ENCODE assay signal across 16 cellular contexts in genomic region chr9:127390243-127390535, GRCh38.
"Had no signal": no experiment of that assay in that cellular context is flagged by ENCODE, and none has a peak within 500 bp of the region (broad histone marks: within the 10 kb centered on the region; RNA-seq: fewer than 3 reads in every experiment).

No MANE protein-coding gene starts in this region.

- H3K27ac ChIP-seq: cardiac muscle cell, epithelial cell of prostate, tibial artery had no signal

- H3K9me3 ChIP-seq: tibial artery had no signal

- H3K36me3 Mint-ChIP-seq: activated naive CD4-positive, alpha-beta T cell treated with anti-CD3 and anti-CD28 coated beads, Interleukin-2, amount 10 ng/mL, durations not matched to agents 7 days and 5 days; memory B cell; naive thymus-derived CD8-positive, alpha-beta T cell had no signal

- ATAC-seq: activated CD4-positive, CD25-positive, alpha-beta regulatory T cell treated with anti-CD3 and anti-CD28 coated beads, Interleukin-2, amount 50 U/mL, for 24 hours; left ventricle myocardium superior; naive thymus-derived CD8-positive, alpha-beta T cell had no signal

- H3K4me3 ChIP-seq: cardiac muscle cell, tibial artery had no signal

- H3K36me3 ChIP-seq: cardiac muscle cell had no signal

- DNase-seq: activated CD4-positive, alpha-beta T cell treated with anti-CD3 and anti-CD28 coated beads, Interleukin-2, amount 50 U/mL, for 1 hour; activated naive CD4-positive, alpha-beta T cell treated with anti-CD3 and anti-CD28 coated beads, Interleukin-2, amount 10 ng/mL, durations not matched to agents 7 days and 5 days; activated T-cell treated with anti-CD3 and anti-CD28 coated beads for 4 hours; foreskin melanocyte; kidney glomerular epithelial cell; left ventricle myocardium superior; naive thymus-derived CD8-positive, alpha-beta T cell; stimulated activated CD4-positive, alpha-beta T cell treated with anti-CD3 and anti-CD28 coated beads, Interleukin-15, amount 100 ng/mL, for 24 hours; stimulated activated CD4-positive, alpha-beta T cell treated with anti-CD3 and anti-CD28 coated beads, Interleukin-4, amount 100 ng/mL, for 1 hour; stimulated activated naive CD4-positive, alpha-beta T cell; tibial artery had no signal

- H3K27ac Mint-ChIP-seq: activated naive CD4-positive, alpha-beta T cell treated with anti-CD3 and anti-CD28 coated beads, Interleukin-2, amount 10 ng/mL, durations not matched to agents 7 days and 5 days; activated T-helper 2 cell treated with anti-CD3 and anti-CD28 coated beads, Interferon-gamma antibody, Interleukin-2, Interleukin-4, amounts not matched to agents 10 μg/mL and 5 μg/mL and 100 μg/mL, durations not matched to agents 14 hours and 24 hours and 36 hours; memory B cell had no signal

- H3K4me3 Mint-ChIP-seq: activated naive CD4-positive, alpha-beta T cell treated with anti-CD3 and anti-CD28 coated beads, Interleukin-2, amount 10 ng/mL, durations not matched to agents 7 days and 5 days; memory B cell; naive thymus-derived CD8-positive, alpha-beta T cell had no signal

- H3K4me1 ChIP-seq: tibial artery had no signal

- H3K27me3 ChIP-seq: cardiac muscle cell, tibial artery had no signal

- H3K9me3 Mint-ChIP-seq: activated naive CD4-positive, alpha-beta T cell treated with anti-CD3 and anti-CD28 coated beads, Interleukin-2, amount 10 ng/mL, durations not matched to agents 7 days and 5 days; activated T-helper 2 cell treated with anti-CD3 and anti-CD28 coated beads, Interferon-gamma antibody, Interleukin-2, Interleukin-4, amounts not matched to agents 10 μg/mL and 5 μg/mL and 100 μg/mL, durations not matched to agents 14 hours and 24 hours and 36 hours; memory B cell had no signal
